In genomic region chr3:174536319-174536718, GRCh38 we compare ENCODE assay signal across 12 cellular contexts.
DNase-seq lines count a peak whose midpoint lies in the region; ATAC-seq and TF ChIP-seq lines count a peak whose summit lies in the region.
"Had no signal": no experiment of that assay in that cellular context is flagged by ENCODE, and none has a peak within 500 bp of the region (broad histone marks: within the 10 kb centered on the region; RNA-seq: fewer than 3 reads in every experiment).

No MANE protein-coding gene starts in this region.

- H3K23ac ChIP-seq in H9 (ENCODE audit: insufficient read length, low read depth, low read length), result no peak overlapping the region

- peaks cover 71 to 75% of the 10 kb centered on the region in 2 experiments for H3K4me1 Mint-ChIP-seq in H9
- H3K4me1 Mint-ChIP-seq: CD8-positive, alpha-beta memory T cell had no signal

- no peak for ATAC-seq in sciatic nerve
- no peak for ATAC-seq in HG03135 (IDR thresholded peaks at IDR 0.05; ENCODE audit: unreplicated experiment)
- no peak for ATAC-seq in HG03108 (IDR thresholded peaks at IDR 0.05; ENCODE audit: unreplicated experiment)
- ATAC-seq: A549 had no signal

- H2AK5ac ChIP-seq in H9 (ENCODE audit: insufficient read length, low read length), result no peak overlapping the region

- H3K27ac Mint-ChIP-seq in H9, result 0 out of 7 replicates have a peak overlapping the region, but pooled peaks of 1 of the 3 experiments have one; percentile 47
- H3K27ac Mint-ChIP-seq: CD8-positive, alpha-beta memory T cell had no signal

- no CpG with 5 or more reads among the region's 4 CpGs for WGBS in H9 (ENCODE audit: extremely low coverage, insufficient read length, low lambda C conversion rate)

- H3K4me2 ChIP-seq in H9 (ENCODE audit: insufficient read depth, insufficient read length, low read length), result no peak overlapping the region
- H3K4me2 ChIP-seq: A549 had no signal

- no peak overlapping the region for H2BK120ac ChIP-seq in H9 (ENCODE audit: low read depth, low read length, poor library complexity, severe bottlenecking)

- H2AFZ ChIP-seq in H9 (ENCODE audit: low read length), result no peak overlapping the region
- H2AFZ ChIP-seq: GM23248 had no signal

- H3K27me3 Mint-ChIP-seq in H9 (ENCODE audit: low read depth), result no peaks in the 10 kb centered on the region

- intact Hi-C loops in sciatic nerve (cut with DNase I), result no loop called here

- H4K8ac ChIP-seq in H9 (replicated peaks; ENCODE audit: insufficient read length, low read depth, low read length), result no peak overlapping the region

- H4K91ac ChIP-seq in H9 (ENCODE audit: insufficient read length, low read depth, low read length), result no peak overlapping the region

- no peaks in the 10 kb centered on the region; a peak in 1 of 5 replicates for H3K9me3 Mint-ChIP-seq in H9

- H3K18ac ChIP-seq in H9 (ENCODE audit: insufficient read length, low read depth, low read length), result no peak overlapping the region

- no peaks in the 10 kb centered on the region for H3K9me3 ChIP-seq in H9 (ENCODE audit: control insufficient read depth, low read depth, low read length)
- no peaks in the 10 kb centered on the region for H3K9me3 ChIP-seq in SJCRH30 (replicated peaks)
- H3K9me3 ChIP-seq: A549, BE2C, Caco-2 had no signal

- H4K20me1 ChIP-seq in H9 (ENCODE audit: control insufficient read depth, insufficient read depth, insufficient read length), result no peaks in the 10 kb centered on the region

- no peak overlapping the region for H2BK12ac ChIP-seq in H9 (ENCODE audit: insufficient read length, low read depth, low read length)

- H3K14ac ChIP-seq in H9 (ENCODE audit: insufficient read depth, low read length), result no peak overlapping the region

- H3K4me3 ChIP-seq in SJCRH30, result no peak overlapping the region
- H3K4me3 ChIP-seq: A549, GM23248 had no signal

- no peak overlapping the region for H3K27ac ChIP-seq in H9 (ENCODE audit: insufficient read length, low read depth, low read length)
- H3K27ac ChIP-seq in SJCRH30, result peak overlapping the region; percentile 95
- H3K27ac ChIP-seq: A549, GM23248 had no signal

- H3K79me1 ChIP-seq in H9 (ENCODE audit: insufficient read depth, low read depth, low read length, poor library complexity, severe bottlenecking), result no peaks in the 10 kb centered on the region

- H4K5ac ChIP-seq in H9 (ENCODE audit: insufficient read length, low read depth, low read length), result no peak overlapping the region

- H2BK5ac ChIP-seq in H9 (ENCODE audit: insufficient read length, low read length), result no peak overlapping the region

- TF ChIP-seq CTCF in H9 (conservative IDR thresholded peaks at IDR 0.05), result peak; percentile 16; the same call in 1 of the 3 replicates

- no peak overlapping the region for H3K56ac ChIP-seq in H9 (ENCODE audit: insufficient read length, low read depth, low read length)

- no peak overlapping the region for H3K4ac ChIP-seq in H9 (ENCODE audit: low read depth, low read length)

- H3K9ac ChIP-seq in H9 (ENCODE audit: extremely low read depth, insufficient read length, low read length), result no peak overlapping the region
- H3K9ac ChIP-seq: GM23248 had no signal

- no peaks in the 10 kb centered on the region for H3K23me2 ChIP-seq in H9 (ENCODE audit: insufficient read length, low read depth, low read length, poor library complexity, severe bottlenecking)

- no peak overlapping the region for H2BK15ac ChIP-seq in H9 (ENCODE audit: low read depth, low read length)

- DNase-seq in H9 (no peak), NCI-H146 (lab: John Stamatoyannopoulos, UW) (peak; percentile 51), NCI-H69 (lab: John Stamatoyannopoulos, UW) (peak; percentile 73), SJCRH30 (no peak), sciatic nerve (ENCODE audit: low spot score) (no peak)
- DNase-seq: BE2C; Caco-2; CD8-positive, alpha-beta memory T cell; GM23248 had no signal

- H3K4me3 Mint-ChIP-seq in H9, result no peak overlapping the region
- H3K4me3 Mint-ChIP-seq: CD8-positive, alpha-beta memory T cell had no signal

- H3K27me3 ChIP-seq in H9 (ENCODE audit: insufficient read depth, low read length) (no peaks in the 10 kb centered on the region), SJCRH30 (no peaks in the 10 kb centered on the region)
- H3K27me3 ChIP-seq: BE2C had no signal

- H2BK20ac ChIP-seq in H9 (ENCODE audit: low read depth, low read length, poor library complexity, severe bottlenecking), result no peak overlapping the region

- H3K79me2 ChIP-seq in H9 (ENCODE audit: insufficient read depth, low read length), result no peaks in the 10 kb centered on the region

- peaks cover 5% of the 10 kb centered on the region; the same call in 1 of the 2 replicates for H3K4me1 ChIP-seq in H9 (ENCODE audit: insufficient read depth, low read length)
- peaks cover 69% of the 10 kb centered on the region for H3K4me1 ChIP-seq in SJCRH30
- H3K4me1 ChIP-seq: A549, BE2C had no signal

- no peaks in the 10 kb centered on the region for H3K36me3 ChIP-seq in SJCRH30
- H3K36me3 ChIP-seq: BE2C had no signal

- H3K36me3 Mint-ChIP-seq in H9 (ENCODE audit: insufficient read depth in 1 of 3, low read depth in 3 of 3), result no peaks in the 10 kb centered on the region; a peak in 1 of 7 replicates
- H3K36me3 Mint-ChIP-seq: CD8-positive, alpha-beta memory T cell had no signal

- H3T11ph ChIP-seq in H9 (ENCODE audit: low read length), result no peak overlapping the region

Comparison
In these comparisons a context has a peak if more than half of its experiments do, and no peak if none do; other contexts are left out.
1. DNase-seq: peak in NCI-H146 (single experiment) and NCI-H69 (single experiment); none in H9 (single experiment), SJCRH30 (0 of 2) and sciatic nerve (single experiment).